1 cellular context compared by ENCODE assay signal in genomic region chr1:55040083-55040952, GRCh38.
TF ChIP-seq lines count a peak whose summit lies in the region.

No MANE protein-coding gene starts in this region.

TF ChIP-seq in HepG2, 621 proteins besides CTCF, POLR2A, EP300 and RAD21 (continued from another document and continues in another):
- TF ChIP-seq ZNF564 (CRISPR knock-in tag; IDR thresholded peaks at IDR 0.05) (no peak), TIGD3 (CRISPR knock-in tag; IDR thresholded peaks at IDR 0.05; ENCODE audit: borderline replicate concordance) (no peak), HNRNPH1 (optimal IDR thresholded peaks at IDR 0.05; ENCODE audit: low read depth, low read length) (no peak), KIAA2018 (CRISPR knock-in tag; IDR thresholded peaks at IDR 0.05; ENCODE audit: borderline replicate concordance) (no peak), SMARCE1 (IDR thresholded peaks at IDR 0.05; ENCODE audit: borderline replicate concordance) (no peak), ZMYM4 (CRISPR knock-in tag; IDR thresholded peaks at IDR 0.05) (no peak), ZNF562 (CRISPR knock-in tag; IDR thresholded peaks at IDR 0.05; ENCODE audit: borderline replicate concordance) (no peak), ZBTB42 (CRISPR knock-in tag; IDR thresholded peaks at IDR 0.05) (no peak), MED8 (CRISPR knock-in tag; IDR thresholded peaks at IDR 0.05; ENCODE audit: insufficient replicate concordance) (no peak), REPIN1 (CRISPR knock-in tag; IDR thresholded peaks at IDR 0.05; ENCODE audit: borderline replicate concordance, low read depth) (no peak), RFXANK (CRISPR knock-in tag; IDR thresholded peaks at IDR 0.05) (no peak), SNAPC4 (CRISPR knock-in tag; IDR thresholded peaks at IDR 0.05) (no peak), HMG20B (CRISPR knock-in tag; conservative IDR thresholded peaks at IDR 0.05) (no peak), ZNF484 (CRISPR knock-in tag; IDR thresholded peaks at IDR 0.05; ENCODE audit: borderline replicate concordance, low read depth) (no peak), EHMT2 (IDR thresholded peaks at IDR 0.05; ENCODE audit: borderline replicate concordance, low read depth, low read length) (no peak), GPN1 (CRISPR knock-in tag; IDR thresholded peaks at IDR 0.05; ENCODE audit: borderline replicate concordance) (no peak), PBX2 (CRISPR knock-in tag; IDR thresholded peaks at IDR 0.05) (no peak), HNRNPK (IDR thresholded peaks at IDR 0.05; ENCODE audit: low read depth, low read length, poor library complexity, severe bottlenecking) (no peak), HDAC6 (IDR thresholded peaks at IDR 0.05; ENCODE audit: low read depth, low read length) (no peak), ZFP91 (CRISPR knock-in tag; IDR thresholded peaks at IDR 0.05; ENCODE audit: borderline replicate concordance) (no peak; the same call in 1 of the 2 replicates), ZNF335 (CRISPR knock-in tag; IDR thresholded peaks at IDR 0.05) (no peak), ZNF576 (CRISPR knock-in tag; IDR thresholded peaks at IDR 0.05) (0 out of 2 replicates have a peak, but pooled peaks have one; percentile 4), SAP130 (CRISPR knock-in tag; IDR thresholded peaks at IDR 0.05; ENCODE audit: low read depth) (no peak), YY1 (IDR thresholded peaks at IDR 0.05; ENCODE audit: insufficient read depth, insufficient replicate concordance, low read depth, low read length) (no peak), TRAFD1 (CRISPR knock-in tag; IDR thresholded peaks at IDR 0.05; ENCODE audit: borderline replicate concordance) (no peak), ZNF747 (CRISPR knock-in tag; IDR thresholded peaks at IDR 0.05; ENCODE audit: borderline replicate concordance) (peak; percentile 53; the same call in 1 of the 2 replicates), ZNF552 (CRISPR knock-in tag; IDR thresholded peaks at IDR 0.05; ENCODE audit: borderline replicate concordance) (no peak), RBAK (CRISPR knock-in tag; IDR thresholded peaks at IDR 0.05) (no peak), PAXIP1 (CRISPR knock-in tag; conservative IDR thresholded peaks at IDR 0.05) (no peak), ZNF660 (CRISPR knock-in tag; IDR thresholded peaks at IDR 0.05; ENCODE audit: borderline replicate concordance, low read depth) (no peak)
